17 cellular contexts compared by ENCODE assay signal in the genomic region with DNA sequence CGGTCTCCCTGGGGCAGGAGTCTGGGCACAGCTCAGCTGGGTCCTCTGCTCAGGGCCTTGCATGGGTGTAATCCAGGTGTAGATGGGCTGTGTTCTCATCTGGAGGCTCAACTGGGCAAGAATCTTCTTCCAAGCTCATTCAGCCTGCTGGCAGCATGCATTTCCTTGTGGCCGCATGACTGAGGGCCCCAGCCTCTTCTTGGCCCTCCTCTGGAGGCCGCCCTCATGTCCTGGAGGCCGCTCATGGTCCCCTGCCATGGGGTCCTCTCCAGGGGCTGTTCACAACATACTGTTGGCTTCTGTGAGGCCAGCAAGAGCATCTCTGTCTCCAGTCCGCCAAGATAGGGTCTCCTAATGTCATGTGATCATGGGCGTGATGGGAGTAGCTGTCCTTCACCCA.
DNase-seq lines count a peak whose midpoint lies in the region; ATAC-seq and TF ChIP-seq lines count a peak whose summit lies in the region.
"Had no signal": no experiment of that assay in that cellular context is flagged by ENCODE, and none has a peak within 500 bp of the region (broad histone marks: within the 10 kb centered on the region; RNA-seq: fewer than 3 reads in every experiment).

No MANE protein-coding gene starts in this region.

- H3K27me3 ChIP-seq in heart left ventricle (no peaks in the 10 kb centered on the region), smooth muscle cell (ENCODE audit: low read depth) (no peaks in the 10 kb centered on the region)

- no peak overlapping the region for H3K4me3 Mint-ChIP-seq in chondrocyte (ENCODE audit: unreplicated experiment)
- no peak overlapping the region for H3K4me3 Mint-ChIP-seq in activated CD4-positive, alpha-beta T cell treated with anti-CD3 and anti-CD28 coated beads, Interleukin-2, amount 10 ng/mL, durations not matched to agents 24 days and 14 days
- H3K4me3 Mint-ChIP-seq: CD4-positive, alpha-beta memory T cell; HFFc6 had no signal

- H3K4me1 Mint-ChIP-seq in chondrocyte (ENCODE audit: low read depth): peaks cover 10% of the 10 kb centered on the region
- H3K4me1 Mint-ChIP-seq in activated CD4-positive, alpha-beta T cell treated with anti-CD3 and anti-CD28 coated beads, Interleukin-2, amount 10 ng/mL, durations not matched to agents 24 days and 14 days: no peaks in the 10 kb centered on the region

- no peaks in the 10 kb centered on the region for H3F3A ChIP-seq in smooth muscle cell (ENCODE audit: low read depth)

- H4K20me1 ChIP-seq in smooth muscle cell (ENCODE audit: low read depth): no peaks in the 10 kb centered on the region

- H3K9me3 Mint-ChIP-seq in chondrocyte (ENCODE audit: low read depth): peaks cover 7% of the 10 kb centered on the region
- peaks cover 15% of the 10 kb centered on the region for H3K9me3 Mint-ChIP-seq in activated CD4-positive, alpha-beta T cell treated with anti-CD3 and anti-CD28 coated beads, Interleukin-2, amount 10 ng/mL, durations not matched to agents 24 days and 14 days

- no peak for TF ChIP-seq POLR2A in heart left ventricle (IDR thresholded peaks at IDR 0.05)

- H3K79me2 ChIP-seq in smooth muscle cell (ENCODE audit: low read depth): no peaks in the 10 kb centered on the region

- H3K27me3 Mint-ChIP-seq in chondrocyte (ENCODE audit: low read depth): no peaks in the 10 kb centered on the region
- no peaks in the 10 kb centered on the region for H3K27me3 Mint-ChIP-seq in activated CD4-positive, alpha-beta T cell treated with anti-CD3 and anti-CD28 coated beads, Interleukin-2, amount 10 ng/mL, durations not matched to agents 24 days and 14 days

- H3K4me1 ChIP-seq in heart left ventricle (no peaks in the 10 kb centered on the region), smooth muscle cell (ENCODE audit: low read depth) (no peaks in the 10 kb centered on the region)
- H3K4me1 ChIP-seq: HAP-1 had no signal

- H3K36me3 Mint-ChIP-seq in chondrocyte (ENCODE audit: low read depth): peaks cover 15% of the 10 kb centered on the region
- H3K36me3 Mint-ChIP-seq in activated CD4-positive, alpha-beta T cell treated with anti-CD3 and anti-CD28 coated beads, Interleukin-2, amount 10 ng/mL, durations not matched to agents 24 days and 14 days (ENCODE audit: low read depth): no peaks in the 10 kb centered on the region
- H3K36me3 Mint-ChIP-seq: CD4-positive, alpha-beta memory T cell had no signal

- H3K4me3 ChIP-seq in heart left ventricle (no peak overlapping the region), smooth muscle cell (no peak overlapping the region)
- H3K4me3 ChIP-seq: HAP-1 had no signal

- intact Hi-C loops in cardiac septum (cut with DNase I): no loop called here
- intact Hi-C loops in heart left ventricle (cut with DNase I): no loop called here
- intact Hi-C loops in activated CD4-positive, alpha-beta T cell treated with anti-CD3 and anti-CD28 coated beads, Interleukin-2, amount 10 ng/mL, durations not matched to agents 24 days and 14 days (cut with micrococcal nuclease): no loop called here

- DNase-seq in cardiac septum (ENCODE audit: low spot score) (peak; percentile 67), heart left ventricle (no peak), chondrocyte (ENCODE audit: low spot score) (peak; percentile 52), smooth muscle cell (lab: John Stamatoyannopoulos, UW; ENCODE audit: unreplicated experiment) (no peak), NCI-H128 (lab: John Stamatoyannopoulos, UW; ENCODE audit: unreplicated experiment) (no peak), NCI-H2196 (lab: John Stamatoyannopoulos, UW; ENCODE audit: unreplicated experiment) (no peak)
- no peak for DNase-seq in activated CD4-positive, alpha-beta T cell treated with anti-CD3 and anti-CD28 coated beads, Interleukin-2, amount 10 ng/mL, durations not matched to agents 24 days and 14 days
- DNase-seq: C1 segment of cervical spinal cord; Calu3; CD4-positive, alpha-beta memory T cell; COR-L47; DMS53; DMS79 treated with DMSO at 0.1 percent for 48 hours; GF-D8; GOT3; HFFc6 had no signal

- 81 to 97% (median 89%) methylated on average over 3 to 6 of the region's 6 CpGs for WGBS in heart left ventricle, 4 donors
- 97% methylated on average over 6 of the region's 6 CpGs for WGBS in smooth muscle cell (ENCODE audit: low lambda C conversion rate)

- no peak overlapping the region for H3K27ac Mint-ChIP-seq in chondrocyte (ENCODE audit: unreplicated experiment)
- no peak overlapping the region for H3K27ac Mint-ChIP-seq in activated CD4-positive, alpha-beta T cell treated with anti-CD3 and anti-CD28 coated beads, Interleukin-2, amount 10 ng/mL, durations not matched to agents 24 days and 14 days
- H3K27ac Mint-ChIP-seq: CD4-positive, alpha-beta memory T cell; HFFc6 had no signal

- H3K27ac ChIP-seq in heart left ventricle: no peak overlapping the region
- H3K27ac ChIP-seq in smooth muscle cell (ENCODE audit: low read depth): peak overlapping the region; percentile 75

- ATAC-seq in heart left ventricle: no peak

- TF ChIP-seq CTCF in heart left ventricle (IDR thresholded peaks at IDR 0.05) (no peak), chondrocyte (IDR thresholded peaks at IDR 0.05) (no peak), smooth muscle cell (IDR thresholded peaks at IDR 0.05; ENCODE audit: borderline replicate concordance, insufficient read depth, poor library complexity, severe bottlenecking) (no peak)

- H3K9me3 ChIP-seq in heart left ventricle: peaks cover 0 to 9% (median 2%) of the 10 kb centered on the region in 12 donors
- H3K9me3 ChIP-seq in smooth muscle cell (replicated peaks; ENCODE audit: low read depth): no peaks in the 10 kb centered on the region
- H3K9me3 ChIP-seq: HAP-1 had no signal

- no peaks in the 10 kb centered on the region for H3K36me3 ChIP-seq in heart left ventricle
- no peaks in the 10 kb centered on the region for H3K36me3 ChIP-seq in smooth muscle cell (ENCODE audit: low read depth)
- H3K36me3 ChIP-seq: HAP-1 had no signal

- H3K9ac ChIP-seq in smooth muscle cell (ENCODE audit: low read depth): no peak overlapping the region

- H3K4me2 ChIP-seq in smooth muscle cell: no peak overlapping the region

- no peak overlapping the region for H2AFZ ChIP-seq in smooth muscle cell (ENCODE audit: low read depth)

Comparison
In these comparisons a context has a peak if more than half of its experiments do, and no peak if none do; other contexts are left out.
1. DNase-seq: peak in cardiac septum (single experiment) and chondrocyte (single experiment); none in heart left ventricle (0 of 5), smooth muscle cell (single experiment), activated CD4-positive, alpha-beta T cell treated with anti-CD3 and anti-CD28 coated beads, Interleukin-2, amount 10 ng/mL, durations not matched to agents 24 days and 14 days (single experiment), NCI-H128 (single experiment) and NCI-H2196 (single experiment).